ENCODE assay signal across 23 cellular contexts in the genomic region with DNA sequence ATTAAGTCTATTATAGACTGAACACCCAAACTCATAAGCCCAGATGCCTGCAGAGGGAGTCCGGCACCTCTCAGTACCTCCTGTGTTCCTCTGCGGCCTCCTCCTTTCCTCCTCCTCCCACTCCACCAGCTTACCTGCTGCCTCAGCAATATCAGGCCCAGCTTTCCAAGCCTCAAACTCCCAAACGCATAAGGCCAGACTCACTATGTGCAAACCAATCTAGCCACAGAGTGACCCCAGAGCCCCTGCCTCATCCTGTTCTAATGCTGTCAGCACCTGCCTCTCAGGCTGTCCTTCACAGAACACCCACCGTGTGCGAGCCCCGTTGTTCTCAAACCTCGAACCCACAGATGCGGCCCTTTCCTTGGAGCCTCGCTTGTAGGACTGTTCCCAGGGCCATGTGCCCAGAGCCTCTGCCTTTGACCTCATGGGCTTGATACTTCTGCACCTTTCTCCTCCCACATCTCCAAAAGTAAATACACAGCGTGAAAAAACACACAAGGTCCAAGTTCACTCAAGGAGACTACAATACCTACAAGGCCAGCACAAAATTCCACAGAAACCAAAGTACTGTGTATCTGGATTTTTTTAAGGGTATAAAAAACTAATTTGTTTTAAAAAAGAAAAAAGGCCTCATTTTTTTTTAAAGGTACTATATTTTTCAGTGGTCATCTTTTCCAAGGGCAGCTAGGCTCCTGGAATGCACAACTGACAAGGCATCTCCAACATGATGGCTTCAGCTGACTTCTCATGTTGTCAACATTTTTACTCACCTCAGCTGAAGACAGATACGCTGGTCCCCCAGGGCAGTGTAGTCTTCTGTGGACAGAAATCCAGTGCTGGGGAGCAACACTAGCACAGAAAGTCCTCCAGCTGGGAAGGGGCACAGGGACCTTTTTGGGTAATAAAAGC. TPM values are rescaled to one million over a fixed set of nuclear protein-coding genes. Genes with fewer than 3 reads are reported as not detected.
DNase-seq lines count a peak whose midpoint lies in the region; ATAC-seq, FAIRE-seq and TF ChIP-seq lines count a peak whose summit lies in the region.
"Had no signal": no experiment of that assay in that cellular context is flagged by ENCODE, and none has a peak within 500 bp of the region (broad histone marks: within the 10 kb centered on the region; RNA-seq: fewer than 3 reads in every experiment).

No MANE protein-coding gene starts in this region.

- ATAC-seq in WTC11 = no peak; the same call in 1 of the 2 replicates

- H3K27ac Mint-ChIP-seq in WTC11 = peak overlapping the region; percentile 26
- H3K27ac Mint-ChIP-seq: memory B cell had no signal

- no peak for TF ChIP-seq CTCF in WTC11 (IDR thresholded peaks at IDR 0.05)
- no peak for TF ChIP-seq CTCF in liver (IDR thresholded peaks at IDR 0.05; ENCODE audit: low read depth, low read length, missing input control)
- peak in 3 of 6 experiments; percentile 17 to 29 (median 24) for TF ChIP-seq CTCF in thyroid gland (IDR thresholded peaks at IDR 0.05)

- H3K36me3 ChIP-seq in liver (ENCODE audit: control insufficient read depth in 4 of 4, insufficient read depth in 3 of 4, low read depth in 1 of 4, low read length in 3 of 4) (no peaks in the 10 kb centered on the region), thyroid gland (no peaks in the 10 kb centered on the region)

- POLR2A ChIA-PET in WTC11 (lab: Charles Lee) = no interaction called here

- H3K4me1 ChIP-seq in liver (ENCODE audit: control insufficient read depth in 4 of 4, insufficient read depth in 4 of 4, low read length in 3 of 4) (peaks cover 4 to 27% (median 17%) of the 10 kb centered on the region in 4 donors), thyroid gland (peaks cover 29 to 32% of the 10 kb centered on the region in 2 donors)
- H3K4me1 ChIP-seq: SJCRH30 had no signal

- H3K9me3 Mint-ChIP-seq in WTC11 = peaks cover 3% of the 10 kb centered on the region; the same call in 1 of the 2 replicates

- H3K9ac ChIP-seq in liver (ENCODE audit: low read depth in 1 of 2, low read length in 2 of 2) = peak overlapping the region in 1 of 2 donors; percentile 18

- CTCF ChIA-PET in WTC11 (lab: Charles Lee) = interaction anchor here (0.8 to 3.9 kb wide), 3 partner anchors 14 to 61 kb away, joined by 3 to 27 read pairs (median 3); no protein-coding TSS in a partner anchor

- peaks cover 36% of the 10 kb centered on the region for H3K4me1 Mint-ChIP-seq in WTC11
- H3K4me1 Mint-ChIP-seq: CD14-positive monocyte had no signal

- intact Hi-C loops in thyroid gland (cut with DNase I) = no loop called here

- 56% methylated on average over 11 of the region's 11 CpGs for WGBS in liver
- WGBS in thyroid gland, 2 donors = 87 to 90% methylated on average over 11 of the region's 11 CpGs

- H3K4me3 ChIP-seq in liver (ENCODE audit: low read depth in 1 of 3, low read length in 3 of 3) (no peak overlapping the region), thyroid gland (replicated peaks in 1 of 3) (no peak overlapping the region)
- H3K4me3 ChIP-seq: SJCRH30, testis had no signal

- H3K27me3 Mint-ChIP-seq in WTC11 (ENCODE audit: low read depth) = no peaks in the 10 kb centered on the region
- H3K27me3 Mint-ChIP-seq: memory B cell had no signal

- H3K9me3 ChIP-seq in liver (ENCODE audit: control insufficient read depth in 4 of 4, low read length in 3 of 4) (no peaks in the 10 kb centered on the region), thyroid gland (no peaks in the 10 kb centered on the region)
- H3K9me3 ChIP-seq: testis had no signal

- no peak for TF ChIP-seq POLR2A in thyroid gland (IDR thresholded peaks at IDR 0.05)

- TF ChIP-seq RAD21 in liver (IDR thresholded peaks at IDR 0.05) = no peak

- peak overlapping the region; percentile 68 to 73 for H3K27ac ChIP-seq in liver (ENCODE audit: low read depth in 1 of 2, low read length in 2 of 2)
- peak overlapping the region; percentile 36 to 63 (median 47) for H3K27ac ChIP-seq in thyroid gland
- H3K27ac ChIP-seq: SJCRH30, testis had no signal

- no peak overlapping the region for H3K4me3 Mint-ChIP-seq in WTC11
- H3K4me3 Mint-ChIP-seq: CD14-positive monocyte, memory B cell had no signal

- no peak for FAIRE-seq in RCC 7860 (lab: Jason Lieb, UNC)
- FAIRE-seq: astrocyte had no signal

- no peaks in the 10 kb centered on the region for H3K27me3 ChIP-seq in liver (ENCODE audit: control insufficient read depth in 4 of 4, insufficient read depth in 4 of 4, low read length in 3 of 4)
- no peaks in the 10 kb centered on the region for H3K27me3 ChIP-seq in thyroid gland
- H3K27me3 ChIP-seq: SJCRH30, testis had no signal

- peaks cover 10% of the 10 kb centered on the region for H3K36me3 Mint-ChIP-seq in WTC11

- peak; percentile 17 for DNase-seq in NCI-H82 (lab: John Stamatoyannopoulos, UW)
- no peak for DNase-seq in NCI-H82 treated with DMSO at 0.1 percent for 48 hours (lab: John Stamatoyannopoulos, UW; ENCODE audit: unreplicated experiment)
- no peak for DNase-seq in WTC11 (ENCODE audit: low spot score)
- DNase-seq in thyroid gland = peak; percentile 39 to 45
- DNase-seq in DMS114 treated with DMSO at 0.1 percent for 48 hours (lab: John Stamatoyannopoulos, UW; ENCODE audit: unreplicated experiment) = no peak
- DNase-seq in RCC 7860 (ENCODE audit: low spot score) = no peak
- DNase-seq in DMS153 treated with DMSO at 0.1 percent for 48 hours (lab: John Stamatoyannopoulos, UW; ENCODE audit: unreplicated experiment) = no peak
- DNase-seq: activated CD4-positive, alpha-beta T cell treated with anti-CD3 and anti-CD28 coated beads for 4 hours; activated CD8-positive, alpha-beta memory T cell treated with anti-CD3 and anti-CD28 coated beads, Interleukin-2, amount 50 U/mL, for 48 hours; dermis blood vessel endothelial cell; EL; erythroblast; Kasumi-1; NCI-H1417 treated with DMSO at 0.1 percent for 48 hours; SJCRH30; stimulated activated CD4-positive, alpha-beta T cell treated with anti-CD3 and anti-CD28 coated beads, Interleukin-4, amount 100 ng/mL, for 1 hour; stimulated activated CD8-positive, alpha-beta memory T cell treated with anti-CD3 and anti-CD28 coated beads, Interleukin-4, amount 100 ng/mL, for 48 hours; T-helper 9 cell; testis had no signal

TF ChIP-seq in WTC11, 78 proteins besides CTCF, POLR2A, EP300 and RAD21:
- TF ChIP-seq ZBTB21 (CRISPR knock-in tag; IDR thresholded peaks at IDR 0.05; ENCODE audit: borderline replicate concordance) (no peak), NFYB (CRISPR knock-in tag; conservative IDR thresholded peaks at IDR 0.05; ENCODE audit: low read depth) (no peak)
- TF ChIP-seq, protein P1, sequence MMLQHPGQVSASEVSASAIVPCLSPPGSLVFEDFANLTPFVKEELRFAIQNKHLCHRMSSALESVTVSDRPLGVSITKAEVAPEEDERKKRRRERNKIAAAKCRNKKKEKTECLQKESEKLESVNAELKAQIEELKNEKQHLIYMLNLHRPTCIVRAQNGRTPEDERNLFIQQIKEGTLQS (CRISPR knock-in tag; conservative IDR thresholded peaks at IDR 0.05) = no peak
- TF ChIP-seq, protein P2, sequence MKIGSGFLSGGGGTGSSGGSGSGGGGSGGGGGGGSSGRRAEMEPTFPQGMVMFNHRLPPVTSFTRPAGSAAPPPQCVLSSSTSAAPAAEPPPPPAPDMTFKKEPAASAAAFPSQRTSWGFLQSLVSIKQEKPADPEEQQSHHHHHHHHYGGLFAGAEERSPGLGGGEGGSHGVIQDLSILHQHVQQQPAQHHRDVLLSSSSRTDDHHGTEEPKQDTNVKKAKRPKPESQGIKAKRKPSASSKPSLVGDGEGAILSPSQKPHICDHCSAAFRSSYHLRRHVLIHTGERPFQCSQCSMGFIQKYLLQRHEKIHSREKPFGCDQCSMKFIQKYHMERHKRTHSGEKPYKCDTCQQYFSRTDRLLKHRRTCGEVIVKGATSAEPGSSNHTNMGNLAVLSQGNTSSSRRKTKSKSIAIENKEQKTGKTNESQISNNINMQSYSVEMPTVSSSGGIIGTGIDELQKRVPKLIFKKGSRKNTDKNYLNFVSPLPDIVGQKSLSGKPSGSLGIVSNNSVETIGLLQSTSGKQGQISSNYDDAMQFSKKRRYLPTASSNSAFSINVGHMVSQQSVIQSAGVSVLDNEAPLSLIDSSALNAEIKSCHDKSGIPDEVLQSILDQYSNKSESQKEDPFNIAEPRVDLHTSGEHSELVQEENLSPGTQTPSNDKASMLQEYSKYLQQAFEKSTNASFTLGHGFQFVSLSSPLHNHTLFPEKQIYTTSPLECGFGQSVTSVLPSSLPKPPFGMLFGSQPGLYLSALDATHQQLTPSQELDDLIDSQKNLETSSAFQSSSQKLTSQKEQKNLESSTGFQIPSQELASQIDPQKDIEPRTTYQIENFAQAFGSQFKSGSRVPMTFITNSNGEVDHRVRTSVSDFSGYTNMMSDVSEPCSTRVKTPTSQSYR (CRISPR knock-in tag; IDR thresholded peaks at IDR 0.05) = no peak

TF ChIP-seq in liver, 16 proteins besides CTCF, POLR2A, EP300 and RAD21 (continues in another document):
- TF ChIP-seq, protein P3, sequence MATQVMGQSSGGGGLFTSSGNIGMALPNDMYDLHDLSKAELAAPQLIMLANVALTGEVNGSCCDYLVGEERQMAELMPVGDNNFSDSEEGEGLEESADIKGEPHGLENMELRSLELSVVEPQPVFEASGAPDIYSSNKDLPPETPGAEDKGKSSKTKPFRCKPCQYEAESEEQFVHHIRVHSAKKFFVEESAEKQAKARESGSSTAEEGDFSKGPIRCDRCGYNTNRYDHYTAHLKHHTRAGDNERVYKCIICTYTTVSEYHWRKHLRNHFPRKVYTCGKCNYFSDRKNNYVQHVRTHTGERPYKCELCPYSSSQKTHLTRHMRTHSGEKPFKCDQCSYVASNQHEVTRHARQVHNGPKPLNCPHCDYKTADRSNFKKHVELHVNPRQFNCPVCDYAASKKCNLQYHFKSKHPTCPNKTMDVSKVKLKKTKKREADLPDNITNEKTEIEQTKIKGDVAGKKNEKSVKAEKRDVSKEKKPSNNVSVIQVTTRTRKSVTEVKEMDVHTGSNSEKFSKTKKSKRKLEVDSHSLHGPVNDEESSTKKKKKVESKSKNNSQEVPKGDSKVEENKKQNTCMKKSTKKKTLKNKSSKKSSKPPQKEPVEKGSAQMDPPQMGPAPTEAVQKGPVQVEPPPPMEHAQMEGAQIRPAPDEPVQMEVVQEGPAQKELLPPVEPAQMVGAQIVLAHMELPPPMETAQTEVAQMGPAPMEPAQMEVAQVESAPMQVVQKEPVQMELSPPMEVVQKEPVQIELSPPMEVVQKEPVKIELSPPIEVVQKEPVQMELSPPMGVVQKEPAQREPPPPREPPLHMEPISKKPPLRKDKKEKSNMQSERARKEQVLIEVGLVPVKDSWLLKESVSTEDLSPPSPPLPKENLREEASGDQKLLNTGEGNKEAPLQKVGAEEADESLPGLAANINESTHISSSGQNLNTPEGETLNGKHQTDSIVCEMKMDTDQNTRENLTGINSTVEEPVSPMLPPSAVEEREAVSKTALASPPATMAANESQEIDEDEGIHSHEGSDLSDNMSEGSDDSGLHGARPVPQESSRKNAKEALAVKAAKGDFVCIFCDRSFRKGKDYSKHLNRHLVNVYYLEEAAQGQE (IDR thresholded peaks at IDR 0.05) = peak; percentile 31
- peak; percentile 20 for TF ChIP-seq NR2F2 (IDR thresholded peaks at IDR 0.05)
- TF ChIP-seq, protein P4, sequence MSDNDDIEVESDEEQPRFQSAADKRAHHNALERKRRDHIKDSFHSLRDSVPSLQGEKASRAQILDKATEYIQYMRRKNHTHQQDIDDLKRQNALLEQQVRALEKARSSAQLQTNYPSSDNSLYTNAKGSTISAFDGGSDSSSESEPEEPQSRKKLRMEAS (IDR thresholded peaks at IDR 0.05) = peak; percentile 100

RNA-seq across cellular contexts. Expression of gene ABHD12, which starts 52.3 kb away (rescaled TPM):
- total RNA-seq in WTC11 (2021) (63.1 to 68.7 TPM (median 68.2 TPM) in 3 replicates), liver (10 to 100 TPM; 11.1 to 13.3 TPM), thyroid gland (100 to 1,000 TPM; 103 to 212 (median 179) TPM)
- polyA plus RNA-seq in liver = 10 to 100 TPM; 12.4 to 15.4 TPM

Comparison
In these comparisons a context has a peak if more than half of its experiments do, and no peak if none do; other contexts are left out.
1. DNase-seq: peak in NCI-H82 (single experiment) and thyroid gland (2 of 2); none in NCI-H82 treated with DMSO at 0.1 percent for 48 hours (single experiment), WTC11 (single experiment), DMS114 treated with DMSO at 0.1 percent for 48 hours (single experiment), RCC 7860 (single experiment) and DMS153 treated with DMSO at 0.1 percent for 48 hours (single experiment).